In the genomic region with DNA sequence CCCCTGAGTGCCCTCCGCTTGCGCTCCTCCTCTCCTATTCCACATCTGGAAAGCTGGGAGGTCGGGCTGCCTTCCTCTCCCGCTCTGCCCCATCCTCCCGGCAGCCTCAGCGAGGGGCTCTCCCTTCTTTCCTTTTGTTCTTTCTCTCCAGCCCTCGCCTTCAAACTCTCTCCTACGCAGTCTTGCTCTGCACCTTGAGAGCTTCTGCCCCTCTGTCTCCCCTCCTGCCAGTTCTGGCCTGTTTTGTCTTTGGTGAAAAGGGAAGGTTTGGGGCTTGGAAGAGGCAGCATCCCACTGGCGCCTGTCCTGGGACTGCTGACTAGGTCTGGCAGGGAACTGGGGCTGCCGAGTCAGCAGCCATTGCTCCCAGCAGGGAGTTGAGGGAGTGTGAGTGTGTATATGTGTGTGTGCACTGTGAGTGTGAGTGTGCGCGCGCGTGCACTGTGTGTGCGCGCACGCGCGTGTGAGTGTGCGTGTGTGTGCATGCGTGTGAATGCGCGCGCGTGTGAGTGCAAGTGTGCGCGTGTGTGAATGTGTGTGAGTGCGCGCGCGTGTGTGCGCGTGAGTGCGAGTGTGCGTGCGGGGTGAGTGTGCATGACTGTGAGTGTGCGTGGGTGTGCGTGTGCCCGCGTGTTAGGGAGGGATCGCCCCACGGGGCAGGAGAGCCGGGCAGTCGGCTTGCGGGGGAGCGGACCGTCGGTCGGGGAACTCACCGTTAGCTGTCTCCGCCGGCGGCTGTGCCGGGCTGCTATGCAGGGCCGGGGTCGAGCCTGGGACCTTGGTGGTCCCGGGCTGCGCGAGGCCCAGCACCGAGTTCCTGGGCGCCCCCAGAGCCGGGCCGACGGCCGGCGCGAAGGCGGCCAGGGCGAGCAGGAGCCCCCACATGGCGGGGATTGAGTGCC, we compare ENCODE assay signal across 8 cellular contexts. TPM values are rescaled to one million over a fixed set of nuclear protein-coding genes. Genes with fewer than 3 reads are reported as not detected.
A peak's percentile ranks its signal among the peaks of the same experiment; 100 is the strongest.
DNase-seq lines count a peak whose midpoint lies in the region; ATAC-seq and TF ChIP-seq lines count a peak whose summit lies in the region.

No MANE protein-coding gene starts in this region.

- WGBS in esophagus squamous epithelium, 2 donors, result 7 to 37% methylated on average over 8 to 37 of the region's 70 CpGs
- 1 to 2% (median 1%) methylated on average over 45 to 70 of the region's 70 CpGs for WGBS in ovary, 3 donors

- TF ChIP-seq POLR2A in NB4 (IDR thresholded peaks at IDR 0.05; ENCODE audit: extremely low read depth, insufficient read length) (no peak), esophagus squamous epithelium (IDR thresholded peaks at IDR 0.05) (no peak), ovary (IDR thresholded peaks at IDR 0.05) (no peak)

- H2AFZ ChIP-seq in PC-9, result no peak overlapping the region

- H3F3A ChIP-seq in PC-9 (ENCODE audit: insufficient read depth, low read depth), result no peaks in the 10 kb centered on the region

- H3K9me2 ChIP-seq in PC-9 (ENCODE audit: insufficient read depth), result no peaks in the 10 kb centered on the region

- peak; percentile 38 to 41 for ATAC-seq in activated T-cell treated with anti-CD3 and anti-CD28 coated beads, Interleukin-2, amount 50 U/mL, for 4 hours

- no peak for DNase-seq in activated T-cell treated with anti-CD3 and anti-CD28 coated beads, Interleukin-2, amount 50 U/mL, for 4 hours
- DNase-seq in activated T-cell treated with anti-CD3 and anti-CD28 coated beads for 4 hours (no peak), NB4 (ENCODE audit: low read depth) (peak; percentile 58), esophagus squamous epithelium (lab: John Stamatoyannopoulos, UW) (no peak), ovary (peak in 2 of 5 donors; percentile 54 to 61), PC-9 (no peak), medulla oblongata (ENCODE audit: extremely low spot score) (no peak), HT-29 (ENCODE audit: low spot score) (no peak)

- TF ChIP-seq CTCF in NB4 (IDR thresholded peaks at IDR 0.05; ENCODE audit: low read depth, low read length) (no peak), esophagus squamous epithelium (IDR thresholded peaks at IDR 0.05) (no peak), ovary (IDR thresholded peaks at IDR 0.05) (no peak), PC-9 (conservative IDR thresholded peaks at IDR 0.05) (no peak)

- peak overlapping the region; percentile 80 for H3K4me3 Mint-ChIP-seq in activated T-cell treated with anti-CD3 and anti-CD28 coated beads, Interleukin-2, amount 50 U/mL, for 4 hours

- H3K27me3 ChIP-seq in esophagus squamous epithelium (peaks cover 1 to 98% (median 9%) of the 10 kb centered on the region in 4 donors), ovary (no peaks in the 10 kb centered on the region), PC-9 (ENCODE audit: insufficient read depth, low read depth) (peaks cover 24% of the 10 kb centered on the region)

- H3K36me3 ChIP-seq in esophagus squamous epithelium (no peaks in the 10 kb centered on the region), ovary (no peaks in the 10 kb centered on the region), PC-9 (ENCODE audit: low read depth) (no peaks in the 10 kb centered on the region)

- H3K79me2 ChIP-seq in PC-9 (ENCODE audit: low read depth), result no peaks in the 10 kb centered on the region

- no peaks in the 10 kb centered on the region for H4K20me1 ChIP-seq in PC-9 (ENCODE audit: insufficient read depth)

- intact Hi-C loops in esophagus squamous epithelium (cut with DNase I) (no loop called here), ovary (cut with DNase I) (no loop called here), PC-9 (cut with micrococcal nuclease; ENCODE audit: unreplicated experiment) (no loop called here)

- TF ChIP-seq EP300 in ovary (IDR thresholded peaks at IDR 0.05), result no peak

- no peaks in the 10 kb centered on the region for H3K9me3 Mint-ChIP-seq in activated T-cell treated with anti-CD3 and anti-CD28 coated beads, Interleukin-2, amount 50 U/mL, for 4 hours

- no peaks in the 10 kb centered on the region for H3K36me3 Mint-ChIP-seq in activated T-cell treated with anti-CD3 and anti-CD28 coated beads, Interleukin-2, amount 50 U/mL, for 4 hours (ENCODE audit: insufficient read depth)

- no peaks in the 10 kb centered on the region for H3K9me3 ChIP-seq in esophagus squamous epithelium
- H3K9me3 ChIP-seq in ovary, result no peaks in the 10 kb centered on the region
- H3K9me3 ChIP-seq in PC-9 (ENCODE audit: insufficient read depth, low read depth), result no peaks in the 10 kb centered on the region

- no peak overlapping the region for H3K27ac ChIP-seq in esophagus squamous epithelium
- H3K27ac ChIP-seq in ovary, result no peak overlapping the region
- H3K27ac ChIP-seq in PC-9, result no peak overlapping the region

- H3K4me1 Mint-ChIP-seq in activated T-cell treated with anti-CD3 and anti-CD28 coated beads, Interleukin-2, amount 50 U/mL, for 4 hours (ENCODE audit: low read depth), result peaks cover 22% of the 10 kb centered on the region

- H3K4me3 ChIP-seq in NB4 (ENCODE audit: low read depth, low read length) (peak overlapping the region; percentile 83), esophagus squamous epithelium (peak overlapping the region; percentile 7 to 62 (median 34)), ovary (peak overlapping the region; percentile 29), PC-9 (no peak overlapping the region)

- POLR2A ChIA-PET in PC-9 (lab: Charles Lee; ENCODE audit: unreplicated experiment), result no interaction called here

- CTCF ChIA-PET in PC-9 (lab: Charles Lee), result no interaction called here

- H3K4me2 ChIP-seq in PC-9, result no peak overlapping the region

- peaks cover 13 to 43% (median 19%) of the 10 kb centered on the region in 3 donors for H3K4me1 ChIP-seq in esophagus squamous epithelium
- H3K4me1 ChIP-seq in ovary (ENCODE audit: insufficient read depth), result peaks cover 7% of the 10 kb centered on the region
- no peaks in the 10 kb centered on the region for H3K4me1 ChIP-seq in PC-9 (replicated peaks; ENCODE audit: insufficient read depth)

- no TSS peak for BruUV-seq in PC-9 (replicated peaks; lab: Mats Ljungman, UMichigan)

- peaks cover 66% of the 10 kb centered on the region for H3K27me3 Mint-ChIP-seq in activated T-cell treated with anti-CD3 and anti-CD28 coated beads, Interleukin-2, amount 50 U/mL, for 4 hours (ENCODE audit: low read depth)

RNA-seq across cellular contexts. Expression of a gene that starts 0.5 kb away (rescaled TPM):
- total RNA-seq in activated T-cell treated with anti-CD3 and anti-CD28 coated beads, Interleukin-2, amount 50 U/mL, for 4 hours, result 1 to 10 TPM in 1 of 3 donors, under 1 TPM in 2; 0.95 to 3.8 (median 0.98) TPM
- total RNA-seq in esophagus squamous epithelium (1 to 10 TPM in 2 of 4 donors, under 1 TPM in 2; 0.15 to 3.8 (median 0.93) TPM), ovary (10 to 100 TPM in 4 of 7 donors, 1 to 10 TPM in 2, under 1 TPM in 1; 0.86 to 50.8 (median 28.1) TPM), PC-9 (2021) (not detected in 2 replicates)
- polyA plus RNA-seq in ovary, result 10 to 100 TPM; 28.0 to 50.9 TPM
- not detected in 2 replicates for total RNA-seq in HT-29 (2014; rRNA removed; shearing (Covaris generic))

RNA-seq across cellular contexts. Expression of a gene that starts 14.8 kb away (rescaled TPM):
- total RNA-seq in activated T-cell treated with anti-CD3 and anti-CD28 coated beads, Interleukin-2, amount 50 U/mL, for 4 hours, result not detected
- total RNA-seq in esophagus squamous epithelium (not detected), ovary (under 1 TPM in 1 of 7 donors, not detected in 6; 0.69 TPM), PC-9 (2021) (not detected in 2 replicates)
- not detected for polyA plus RNA-seq in ovary
- not detected in 2 replicates for total RNA-seq in HT-29 (2014; rRNA removed; shearing (Covaris generic))

RNA-seq across cellular contexts. Expression of a gene that starts 16.2 kb away (rescaled TPM):
- not detected for total RNA-seq in activated T-cell treated with anti-CD3 and anti-CD28 coated beads, Interleukin-2, amount 50 U/mL, for 4 hours
- total RNA-seq in esophagus squamous epithelium (not detected), ovary (not detected), PC-9 (2021) (not detected in 2 replicates)
- polyA plus RNA-seq in ovary, result not detected
- total RNA-seq in HT-29 (2014; rRNA removed; shearing (Covaris generic)), result not detected in 2 replicates

RNA-seq across cellular contexts. Expression of a gene that starts 40.5 kb away (rescaled TPM):
- 10 to 100 TPM; 12.1 to 16.8 (median 12.9) TPM for total RNA-seq in activated T-cell treated with anti-CD3 and anti-CD28 coated beads, Interleukin-2, amount 50 U/mL, for 4 hours
- total RNA-seq in esophagus squamous epithelium (10 to 100 TPM in 3 of 4 donors, 1 to 10 TPM in 1; 9.0 to 25.6 (median 16.6) TPM), ovary (10 to 100 TPM; 32.9 to 58.0 (median 39.1) TPM), PC-9 (2021) (47.9 and 60.1 TPM in 2 replicates)
- polyA plus RNA-seq in ovary, result 10 to 100 TPM in 1 of 2 donors, 1 to 10 TPM in 1; 6.0 to 44.0 TPM
- 34.4 and 37.6 TPM in 2 replicates for total RNA-seq in HT-29 (2014; rRNA removed; shearing (Covaris generic))

RNA-seq across cellular contexts. Expression of a gene that starts 40.6 kb away (rescaled TPM):
- total RNA-seq in activated T-cell treated with anti-CD3 and anti-CD28 coated beads, Interleukin-2, amount 50 U/mL, for 4 hours, result 10 to 100 TPM; 39.9 to 42.4 (median 41.6) TPM
- total RNA-seq in esophagus squamous epithelium (10 to 100 TPM; 20.9 to 36.7 (median 28.5) TPM), ovary (10 to 100 TPM; 15.6 to 44.1 (median 31.4) TPM), PC-9 (2021) (21.5 and 31.9 TPM in 2 replicates)
- polyA plus RNA-seq in ovary, result 10 to 100 TPM; 16.8 to 30.7 TPM
- total RNA-seq in HT-29 (2014; rRNA removed; shearing (Covaris generic)), result 25.2 and 36.0 TPM in 2 replicates
